ENCODE assay signal across 7 cellular contexts in the genomic region with DNA sequence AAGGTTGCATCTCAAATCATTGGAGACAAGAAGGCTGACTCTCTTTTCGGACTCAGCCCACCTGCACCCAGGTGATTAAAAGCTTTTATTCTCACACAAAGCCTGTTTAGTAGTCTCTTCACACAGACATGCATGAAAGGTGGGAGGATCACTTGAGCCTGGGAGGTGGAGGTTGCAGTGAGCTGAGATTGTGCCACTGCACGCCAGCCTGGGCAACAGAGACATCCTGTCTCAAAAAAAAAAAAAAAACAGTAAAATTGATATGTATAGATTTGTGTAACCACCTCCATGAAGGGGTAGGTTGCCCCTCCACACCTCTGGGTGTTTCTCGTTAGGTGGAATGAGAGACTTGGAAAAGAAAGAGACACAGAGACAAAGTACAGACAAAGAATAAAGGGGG. TPM values are rescaled to one million over a fixed set of nuclear protein-coding genes. Genes with fewer than 3 reads are reported as not detected.
DNase-seq lines count a peak whose midpoint lies in the region; ATAC-seq and TF ChIP-seq lines count a peak whose summit lies in the region.
"Not testable (repeated sequence)": the region's sequence is repeated elsewhere in the genome, so short reads cannot be mapped to it uniquely, and the experiment has no call there.

No MANE protein-coding gene starts in this region.

- H3K27me3 ChIP-seq in DOHH2 (ENCODE audit: control insufficient read depth, low read length); SU-DHL-6 (ENCODE audit: low read length): not testable (repeated sequence)

- H3K4me1 ChIP-seq in DOHH2 (ENCODE audit: control insufficient read depth, low read length) = peaks cover 65% of the 10 kb centered on the region

- not testable (repeated sequence) for H3K9me2 ChIP-seq in DOHH2 (replicated peaks; ENCODE audit: control insufficient read depth, low read length); SU-DHL-6 (replicated peaks; ENCODE audit: insufficient read depth, low read length)

- peak; percentile 43 for DNase-seq in activated CD4-positive, alpha-beta T cell treated with anti-CD3 and anti-CD28 coated beads, Interleukin-2, amount 10 ng/mL, durations not matched to agents 7 days and 5 days
- not testable (repeated sequence) for DNase-seq in activated T-cell treated with anti-CD3 and anti-CD28 coated beads, Interleukin-2, amount 50 U/mL, for 4 hours; effector memory CD8-positive, alpha-beta T cell; progenitor cell of endocrine pancreas (ENCODE audit: low spot score, unreplicated experiment)
- DNase-seq in activated naive CD4-positive, alpha-beta T cell treated with anti-CD3 and anti-CD28 coated beads, Interleukin-2, amount 10 ng/mL, durations not matched to agents 7 days and 5 days = peak; percentile 35

- H3K4me3 Mint-ChIP-seq in activated CD4-positive, alpha-beta T cell treated with anti-CD3 and anti-CD28 coated beads, Interleukin-2, amount 10 ng/mL, durations not matched to agents 7 days and 5 days = peak overlapping the region; percentile 63
- peak overlapping the region; percentile 55 for H3K4me3 Mint-ChIP-seq in activated T-cell treated with anti-CD3 and anti-CD28 coated beads, Interleukin-2, amount 50 U/mL, for 4 hours
- H3K4me3 Mint-ChIP-seq in activated naive CD4-positive, alpha-beta T cell treated with anti-CD3 and anti-CD28 coated beads, Interleukin-2, amount 10 ng/mL, durations not matched to agents 7 days and 5 days = peak overlapping the region; percentile 34
- peak overlapping the region in 1 of 2 donors; percentile 54 for H3K4me3 Mint-ChIP-seq in effector memory CD8-positive, alpha-beta T cell
- not testable (repeated sequence) for H3K4me3 Mint-ChIP-seq in progenitor cell of endocrine pancreas (ENCODE audit: low read depth)

- not testable (repeated sequence) for H4K20me1 ChIP-seq in DOHH2 (ENCODE audit: control insufficient read depth, insufficient read depth, low read depth, low read length); SU-DHL-6 (ENCODE audit: low read depth, low read length)

- CTCF ChIA-PET in activated CD4-positive, alpha-beta T cell treated with anti-CD3 and anti-CD28 coated beads, Interleukin-2, amount 10 ng/mL, durations not matched to agents 7 days and 5 days (lab: Charles Lee) = interaction anchor here (3.4 kb wide), 1 partner anchor 12 kb away, joined by 14 read pairs; a partner anchor contains a TSS
- CTCF ChIA-PET in activated naive CD4-positive, alpha-beta T cell treated with anti-CD3 and anti-CD28 coated beads, Interleukin-2, amount 10 ng/mL, durations not matched to agents 7 days and 5 days (lab: Charles Lee) = interaction anchor here (3.1 kb wide), 1 partner anchor 11 kb away, joined by 11 read pairs; a partner anchor contains a TSS

- not testable (repeated sequence) for H3K27me3 Mint-ChIP-seq in activated CD4-positive, alpha-beta T cell treated with anti-CD3 and anti-CD28 coated beads, Interleukin-2, amount 10 ng/mL, durations not matched to agents 7 days and 5 days; activated T-cell treated with anti-CD3 and anti-CD28 coated beads, Interleukin-2, amount 50 U/mL, for 4 hours (ENCODE audit: low read depth); activated naive CD4-positive, alpha-beta T cell treated with anti-CD3 and anti-CD28 coated beads, Interleukin-2, amount 10 ng/mL, durations not matched to agents 7 days and 5 days; effector memory CD8-positive, alpha-beta T cell; progenitor cell of endocrine pancreas

- POLR2A ChIA-PET in activated CD4-positive, alpha-beta T cell treated with anti-CD3 and anti-CD28 coated beads, Interleukin-2, amount 10 ng/mL, durations not matched to agents 7 days and 5 days (lab: Charles Lee) = not testable (repeated sequence)

- ATAC-seq in activated T-cell treated with anti-CD3 and anti-CD28 coated beads, Interleukin-2, amount 50 U/mL, for 4 hours = peak in 1 of 2 donors; percentile 26
- ATAC-seq in effector memory CD8-positive, alpha-beta T cell (replicated peaks) = not testable (repeated sequence)

- not testable (repeated sequence) for H3K79me2 ChIP-seq in DOHH2 (ENCODE audit: control insufficient read depth, low read length); SU-DHL-6 (ENCODE audit: insufficient read depth, low read length)

- not testable (repeated sequence) for H3K36me3 Mint-ChIP-seq in activated CD4-positive, alpha-beta T cell treated with anti-CD3 and anti-CD28 coated beads, Interleukin-2, amount 10 ng/mL, durations not matched to agents 7 days and 5 days (ENCODE audit: low read depth); activated T-cell treated with anti-CD3 and anti-CD28 coated beads, Interleukin-2, amount 50 U/mL, for 4 hours (ENCODE audit: insufficient read depth); activated naive CD4-positive, alpha-beta T cell treated with anti-CD3 and anti-CD28 coated beads, Interleukin-2, amount 10 ng/mL, durations not matched to agents 7 days and 5 days; effector memory CD8-positive, alpha-beta T cell (ENCODE audit: insufficient read depth); progenitor cell of endocrine pancreas (ENCODE audit: insufficient read depth)

- H3K4me3 ChIP-seq in DOHH2 (ENCODE audit: low read length) = peak overlapping the region; percentile 66
- H3K4me3 ChIP-seq in SU-DHL-6 (ENCODE audit: insufficient read depth, low read length, poor library complexity, severe bottlenecking) = not testable (repeated sequence)

- TF ChIP-seq CTCF in DOHH2 (IDR thresholded peaks at IDR 0.05; ENCODE audit: low read depth, low read length, poor library complexity, severe bottlenecking); SU-DHL-6 (IDR thresholded peaks at IDR 0.05; ENCODE audit: insufficient read depth, low read length, poor library complexity, severe bottlenecking); progenitor cell of endocrine pancreas (IDR thresholded peaks at IDR 0.05; ENCODE audit: unreplicated experiment): not testable (repeated sequence)

- H3K9me3 ChIP-seq in DOHH2 (ENCODE audit: control insufficient read depth, insufficient read depth, low read length); SU-DHL-6 (ENCODE audit: insufficient read depth, low read length): not testable (repeated sequence)

- not testable (repeated sequence) for H2AFZ ChIP-seq in SU-DHL-6 (ENCODE audit: low read depth, low read length, severe bottlenecking)

- H3K36me3 ChIP-seq in DOHH2 (ENCODE audit: control insufficient read depth, low read length); SU-DHL-6 (ENCODE audit: low read length): not testable (repeated sequence)

- peaks cover 55% of the 10 kb centered on the region for H3K4me1 Mint-ChIP-seq in activated CD4-positive, alpha-beta T cell treated with anti-CD3 and anti-CD28 coated beads, Interleukin-2, amount 10 ng/mL, durations not matched to agents 7 days and 5 days
- H3K4me1 Mint-ChIP-seq in activated T-cell treated with anti-CD3 and anti-CD28 coated beads, Interleukin-2, amount 50 U/mL, for 4 hours (ENCODE audit: low read depth) = peaks cover 37% of the 10 kb centered on the region
- H3K4me1 Mint-ChIP-seq in activated naive CD4-positive, alpha-beta T cell treated with anti-CD3 and anti-CD28 coated beads, Interleukin-2, amount 10 ng/mL, durations not matched to agents 7 days and 5 days = peaks cover 42% of the 10 kb centered on the region
- H3K4me1 Mint-ChIP-seq in effector memory CD8-positive, alpha-beta T cell (ENCODE audit: low read depth in 2 of 2) = peaks cover 6 to 15% of the 10 kb centered on the region in 2 donors
- peaks cover 16% of the 10 kb centered on the region for H3K4me1 Mint-ChIP-seq in progenitor cell of endocrine pancreas (ENCODE audit: low read depth)

- peak overlapping the region; percentile 80 for H3K4me2 ChIP-seq in DOHH2 (ENCODE audit: low read length)
- H3K4me2 ChIP-seq in SU-DHL-6 (ENCODE audit: low read depth, low read length, poor library complexity, severe bottlenecking) = not testable (repeated sequence)

- not testable (repeated sequence) for H3K9ac ChIP-seq in SU-DHL-6 (ENCODE audit: low read length)

- peak overlapping the region; percentile 89 for H3K27ac Mint-ChIP-seq in activated CD4-positive, alpha-beta T cell treated with anti-CD3 and anti-CD28 coated beads, Interleukin-2, amount 10 ng/mL, durations not matched to agents 7 days and 5 days
- H3K27ac Mint-ChIP-seq in activated naive CD4-positive, alpha-beta T cell treated with anti-CD3 and anti-CD28 coated beads, Interleukin-2, amount 10 ng/mL, durations not matched to agents 7 days and 5 days = peak overlapping the region; percentile 77
- H3K27ac Mint-ChIP-seq in effector memory CD8-positive, alpha-beta T cell = peak overlapping the region; percentile 49
- H3K27ac Mint-ChIP-seq in progenitor cell of endocrine pancreas = peak overlapping the region; percentile 68

- H3F3A ChIP-seq in DOHH2 (ENCODE audit: control insufficient read depth, insufficient read depth) (peaks cover 22% of the 10 kb centered on the region), SU-DHL-6 (ENCODE audit: insufficient read depth) (peaks cover 17% of the 10 kb centered on the region; the same call in 1 of the 2 replicates)

- not testable (repeated sequence) for H3K9me3 Mint-ChIP-seq in activated CD4-positive, alpha-beta T cell treated with anti-CD3 and anti-CD28 coated beads, Interleukin-2, amount 10 ng/mL, durations not matched to agents 7 days and 5 days; activated T-cell treated with anti-CD3 and anti-CD28 coated beads, Interleukin-2, amount 50 U/mL, for 4 hours; activated naive CD4-positive, alpha-beta T cell treated with anti-CD3 and anti-CD28 coated beads, Interleukin-2, amount 10 ng/mL, durations not matched to agents 7 days and 5 days; effector memory CD8-positive, alpha-beta T cell; progenitor cell of endocrine pancreas (ENCODE audit: low read depth)

- H3K27ac ChIP-seq in DOHH2 (ENCODE audit: low read depth, low read length) (peak overlapping the region; percentile 76), SU-DHL-6 (ENCODE audit: low read depth, low read length) (0 out of 2 replicates have a peak overlapping the region, but pooled peaks have one; percentile 12)

RNA-seq across cellular contexts. Expression of a gene that starts 12.0 kb away (rescaled TPM):
- total RNA-seq in activated CD4-positive, alpha-beta T cell treated with anti-CD3 and anti-CD28 coated beads, Interleukin-2, amount 10 ng/mL, durations not matched to agents 7 days and 5 days = 100 to 1,000 TPM; 108 to 122 TPM
- total RNA-seq in activated T-cell treated with anti-CD3 and anti-CD28 coated beads, Interleukin-2, amount 50 U/mL, for 4 hours = 100 to 1,000 TPM; 279 to 293 (median 280) TPM
- 95.9 and 100 TPM in 2 replicates for total RNA-seq in progenitor cell of endocrine pancreas

RNA-seq across cellular contexts. Expression of a gene that starts 24.5 kb away (rescaled TPM):
- 1 to 10 TPM; 7.1 TPM for total RNA-seq in activated CD4-positive, alpha-beta T cell treated with anti-CD3 and anti-CD28 coated beads, Interleukin-2, amount 10 ng/mL, durations not matched to agents 7 days and 5 days
- 1 to 10 TPM; 1.7 to 3.0 (median 2.5) TPM for total RNA-seq in activated T-cell treated with anti-CD3 and anti-CD28 coated beads, Interleukin-2, amount 50 U/mL, for 4 hours
- 0.80 and 1.2 TPM in 2 replicates for total RNA-seq in progenitor cell of endocrine pancreas

RNA-seq across cellular contexts. Expression of a gene that starts 37.9 kb away (rescaled TPM):
- total RNA-seq in activated CD4-positive, alpha-beta T cell treated with anti-CD3 and anti-CD28 coated beads, Interleukin-2, amount 10 ng/mL, durations not matched to agents 7 days and 5 days = 1 to 10 TPM; 6.1 to 8.9 TPM
- total RNA-seq in activated T-cell treated with anti-CD3 and anti-CD28 coated beads, Interleukin-2, amount 50 U/mL, for 4 hours = 1 to 10 TPM; 2.2 to 2.8 (median 2.6) TPM
- 5.1 and 5.9 TPM in 2 replicates for total RNA-seq in progenitor cell of endocrine pancreas
